18 cellular contexts compared by ENCODE assay signal in genomic region chr10:133142523-133143199, GRCh38. TPM values are rescaled to one million over a fixed set of nuclear protein-coding genes. Genes with fewer than 3 reads are reported as not detected.
"Had no signal": no experiment of that assay in that cellular context is flagged by ENCODE, and none has a peak within 500 bp of the region (broad histone marks: within the 10 kb centered on the region; RNA-seq: fewer than 3 reads in every experiment).

No MANE protein-coding gene starts in this region.

- H3K36me3 Mint-ChIP-seq: mesothelial cell of epicardium had no signal

- H3K4me3 ChIP-seq: esophagus muscularis mucosa, suprapubic skin, upper lobe of left lung had no signal

- H3K4me1 ChIP-seq: esophagus muscularis mucosa had no signal

- H3K27ac Mint-ChIP-seq: activated naive CD4-positive, alpha-beta T cell treated with anti-CD3 and anti-CD28 coated beads, Interleukin-2, amount 50 U/mL, for 72 hours; T-helper 17 cell had no signal

- H3K9me3 ChIP-seq: neutrophil, suprapubic skin had no signal

- FAIRE-seq: endometrium, TTC549 had no signal

- H3K4me1 Mint-ChIP-seq: activated T-helper 17 cell treated with anti-CD3 and anti-CD28 coated beads, Interleukin-2, amount 50 U/mL, for 72 hours had no signal

- DNase-seq: activated CD4-positive, alpha-beta T cell treated with anti-CD3 and anti-CD28 coated beads, Interleukin-2, amount 50 U/mL, for 1 hour; activated CD4-positive, CD25-positive, alpha-beta regulatory T cell; amygdala; SIG-M5; stimulated activated CD4-positive, alpha-beta T cell treated with anti-CD3 and anti-CD28 coated beads, Interleukin-12 subunit alpha, Interleukin-12 subunit beta, amount 100 ng/mL, for 4 hours; stimulated activated naive CD4-positive, alpha-beta T cell treated with Interleukin-2 at 50 U/mL for 16 hours; T-helper 17 cell had no signal

- H3K36me3 ChIP-seq: esophagus muscularis mucosa, neutrophil, suprapubic skin, upper lobe of left lung had no signal

- H3K27ac ChIP-seq: esophagus muscularis mucosa, neutrophil, suprapubic skin, upper lobe of left lung had no signal

- H3K4me3 Mint-ChIP-seq: activated T-helper 17 cell treated with anti-CD3 and anti-CD28 coated beads, Interleukin-2, amount 50 U/mL, for 72 hours; mesothelial cell of epicardium; T-helper 17 cell had no signal

RNA-seq across cellular contexts. Expression of gene ADGRA1, which starts 54.9 kb away (rescaled TPM):
- total RNA-seq: activated naive CD4-positive, alpha-beta T cell treated with anti-CD3 and anti-CD28 coated beads, Interleukin-2, amount 50 U/mL, for 72 hours; activated T-helper 17 cell treated with anti-CD3 and anti-CD28 coated beads, Interleukin-2, amount 50 U/mL, for 72 hours; dermis microvascular lymphatic vessel endothelial cell; fibroblast of villous mesenchyme; mesothelial cell of epicardium; suprapubic skin; T-helper 17 cell had no signal
